Comparison of ENCODE assay signal across 1 cellular context in genomic region chr2:171893824-171894611, GRCh38.
TF ChIP-seq lines count a peak whose summit lies in the region.

SLC25A12 (minus strand) TSS chr2:171894244; CDS start chr2:171894214, 30 bp downstream.

TF ChIP-seq in K562, 482 proteins besides CTCF, POLR2A, EP300 and RAD21 (continued from another document and continues in another):
- TF ChIP-seq, protein P1, sequence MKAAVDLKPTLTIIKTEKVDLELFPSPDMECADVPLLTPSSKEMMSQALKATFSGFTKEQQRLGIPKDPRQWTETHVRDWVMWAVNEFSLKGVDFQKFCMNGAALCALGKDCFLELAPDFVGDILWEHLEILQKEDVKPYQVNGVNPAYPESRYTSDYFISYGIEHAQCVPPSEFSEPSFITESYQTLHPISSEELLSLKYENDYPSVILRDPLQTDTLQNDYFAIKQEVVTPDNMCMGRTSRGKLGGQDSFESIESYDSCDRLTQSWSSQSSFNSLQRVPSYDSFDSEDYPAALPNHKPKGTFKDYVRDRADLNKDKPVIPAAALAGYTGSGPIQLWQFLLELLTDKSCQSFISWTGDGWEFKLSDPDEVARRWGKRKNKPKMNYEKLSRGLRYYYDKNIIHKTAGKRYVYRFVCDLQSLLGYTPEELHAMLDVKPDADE (conservative IDR thresholded peaks at IDR 0.05; ENCODE audit: control insufficient read depth, low read depth, low read length), result no peak; the same call in none of the 2 replicates
- TF ChIP-seq MAFG (tag; conservative IDR thresholded peaks at IDR 0.05) (no peak), SFPQ (IDR thresholded peaks at IDR 0.05; ENCODE audit: low read depth, low read length) (no peak), SRSF9 (IDR thresholded peaks at IDR 0.05; ENCODE audit: borderline replicate concordance, low read depth, low read length) (no peak), ZFP36 (IDR thresholded peaks at IDR 0.05; ENCODE audit: low read depth, low read length, partially characterized antibody) (peak; percentile 28), RUNX1 (IDR thresholded peaks at IDR 0.05; ENCODE audit: low read depth) (no peak), TGIF2 (CRISPR knock-in tag; IDR thresholded peaks at IDR 0.05) (peak; percentile 54; the same call in 1 of the 2 replicates), MEIS2 (IDR thresholded peaks at IDR 0.05; ENCODE audit: partially characterized antibody) (peak; percentile 73), NFIX (CRISPR knock-in tag; IDR thresholded peaks at IDR 0.05; ENCODE audit: low read depth) (no peak), ZNF408 (CRISPR knock-in tag; IDR thresholded peaks at IDR 0.05; ENCODE audit: low read depth) (no peak), NR4A1 (CRISPR knock-in tag; IDR thresholded peaks at IDR 0.05) (peak; percentile 79; the same call in 1 of the 2 replicates), NR4A1 (tag; IDR thresholded peaks at IDR 0.05) (no peak), E2F3 (CRISPR knock-in tag; IDR thresholded peaks at IDR 0.05) (0 out of 2 replicates have a peak, but pooled peaks have one; percentile 16), U2AF1 (optimal IDR thresholded peaks at IDR 0.05; ENCODE audit: low read depth, low read length) (no peak), NFRKB (IDR thresholded peaks at IDR 0.05; ENCODE audit: low read depth) (peak; percentile 75), ETV1 (tag; conservative IDR thresholded peaks at IDR 0.05; ENCODE audit: low read depth) (no peak), ZNF282 (CRISPR knock-in tag; IDR thresholded peaks at IDR 0.05) (no peak), CBX2 (IDR thresholded peaks at IDR 0.05; ENCODE audit: insufficient read depth, low read length, poor library complexity, severe bottlenecking) (no peak), KDM2B (CRISPR knock-in tag; IDR thresholded peaks at IDR 0.05) (no peak), PRMT5 (CRISPR knock-in tag; IDR thresholded peaks at IDR 0.05) (no peak), ZNF146 (CRISPR knock-in tag; IDR thresholded peaks at IDR 0.05; ENCODE audit: unreplicated experiment) (no peak), ZC3H11A (IDR thresholded peaks at IDR 0.05; ENCODE audit: low read depth, low read length) (no peak), GATA2 (CRISPR knock-in tag; IDR thresholded peaks at IDR 0.05) (no peak; the same call in 1 of the 2 replicates), ZZZ3 (IDR thresholded peaks at IDR 0.05) (no peak), TRIM24 (IDR thresholded peaks at IDR 0.05) (peak; percentile 47 to 56; a peak in 2 of 4 replicates), VEZF1 (CRISPR knock-in tag; IDR thresholded peaks at IDR 0.05) (peak; percentile 89), TCF7 (IDR thresholded peaks at IDR 0.05; ENCODE audit: borderline replicate concordance) (0 out of 2 replicates have a peak, but pooled peaks have one; percentile 20), SMC3 (conservative IDR thresholded peaks at IDR 0.05; ENCODE audit: insufficient read depth, low read depth, low read length) (no peak), ZNF699 (CRISPR knock-in tag; IDR thresholded peaks at IDR 0.05; ENCODE audit: insufficient replicate concordance) (no peak), XRCC4 (IDR thresholded peaks at IDR 0.05; ENCODE audit: extremely low read depth, insufficient read depth, insufficient read length) (no peak), ZNF12 (CRISPR knock-in tag; IDR thresholded peaks at IDR 0.05) (peak; percentile 76), ZNF79 (CRISPR knock-in tag; IDR thresholded peaks at IDR 0.05; ENCODE audit: low read depth) (no peak), GABPA (tag; conservative IDR thresholded peaks at IDR 0.05; ENCODE audit: low read depth) (no peak), HMG20B (CRISPR knock-in tag; IDR thresholded peaks at IDR 0.05) (no peak), NUFIP1 (IDR thresholded peaks at IDR 0.05; ENCODE audit: partially characterized antibody) (no peak), RBM22 (IDR thresholded peaks at IDR 0.05; ENCODE audit: low read depth, low read length, poor library complexity, severe bottlenecking) (no peak), ELF2 (CRISPR knock-in tag; IDR thresholded peaks at IDR 0.05) (no peak), NCOA4 (IDR thresholded peaks at IDR 0.05; ENCODE audit: partially characterized antibody) (no peak), ZNF444 (CRISPR knock-in tag; IDR thresholded peaks at IDR 0.05) (no peak), MTA2 (IDR thresholded peaks at IDR 0.05; ENCODE audit: low read depth) (no peak), PCBP2 (IDR thresholded peaks at IDR 0.05; ENCODE audit: low read depth, low read length, poor library complexity, severe bottlenecking) (no peak), GTF2E2 (tag; IDR thresholded peaks at IDR 0.05) (peak; percentile 69; the same call in 1 of the 2 replicates), EGR1 (conservative IDR thresholded peaks at IDR 0.05) (peak; percentile 52), E2F1 (CRISPR knock-in tag; IDR thresholded peaks at IDR 0.05) (peak; percentile 86; the same call in 1 of the 2 replicates), ZNF253 (CRISPR knock-in tag; conservative IDR thresholded peaks at IDR 0.05) (no peak), SMARCA4 (IDR thresholded peaks at IDR 0.05) (peak; percentile 39; the same call in 1 of the 2 replicates), RFX5 (IDR thresholded peaks at IDR 0.05; ENCODE audit: low read depth, low read length) (no peak), STAT5B (CRISPR knock-in tag; IDR thresholded peaks at IDR 0.05) (no peak), SRSF1 (IDR thresholded peaks at IDR 0.05; ENCODE audit: low read depth, low read length) (no peak)
- TF ChIP-seq, protein P2, sequence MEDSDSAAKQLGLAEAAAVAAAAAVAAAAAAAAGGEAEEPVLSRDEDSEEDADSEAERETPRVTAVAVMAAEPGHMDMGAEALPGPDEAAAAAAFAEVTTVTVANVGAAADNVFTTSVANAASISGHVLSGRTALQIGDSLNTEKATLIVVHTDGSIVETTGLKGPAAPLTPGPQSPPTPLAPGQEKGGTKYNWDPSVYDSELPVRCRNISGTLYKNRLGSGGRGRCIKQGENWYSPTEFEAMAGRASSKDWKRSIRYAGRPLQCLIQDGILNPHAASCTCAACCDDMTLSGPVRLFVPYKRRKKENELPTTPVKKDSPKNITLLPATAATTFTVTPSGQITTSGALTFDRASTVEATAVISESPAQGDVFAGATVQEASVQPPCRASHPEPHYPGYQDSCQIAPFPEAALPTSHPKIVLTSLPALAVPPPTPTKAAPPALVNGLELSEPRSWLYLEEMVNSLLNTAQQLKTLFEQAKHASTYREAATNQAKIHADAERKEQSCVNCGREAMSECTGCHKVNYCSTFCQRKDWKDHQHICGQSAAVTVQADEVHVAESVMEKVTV (CRISPR knock-in tag; IDR thresholded peaks at IDR 0.05), result 0 out of 2 replicates have a peak, but pooled peaks have one; percentile 13
- TF ChIP-seq, protein P3, sequence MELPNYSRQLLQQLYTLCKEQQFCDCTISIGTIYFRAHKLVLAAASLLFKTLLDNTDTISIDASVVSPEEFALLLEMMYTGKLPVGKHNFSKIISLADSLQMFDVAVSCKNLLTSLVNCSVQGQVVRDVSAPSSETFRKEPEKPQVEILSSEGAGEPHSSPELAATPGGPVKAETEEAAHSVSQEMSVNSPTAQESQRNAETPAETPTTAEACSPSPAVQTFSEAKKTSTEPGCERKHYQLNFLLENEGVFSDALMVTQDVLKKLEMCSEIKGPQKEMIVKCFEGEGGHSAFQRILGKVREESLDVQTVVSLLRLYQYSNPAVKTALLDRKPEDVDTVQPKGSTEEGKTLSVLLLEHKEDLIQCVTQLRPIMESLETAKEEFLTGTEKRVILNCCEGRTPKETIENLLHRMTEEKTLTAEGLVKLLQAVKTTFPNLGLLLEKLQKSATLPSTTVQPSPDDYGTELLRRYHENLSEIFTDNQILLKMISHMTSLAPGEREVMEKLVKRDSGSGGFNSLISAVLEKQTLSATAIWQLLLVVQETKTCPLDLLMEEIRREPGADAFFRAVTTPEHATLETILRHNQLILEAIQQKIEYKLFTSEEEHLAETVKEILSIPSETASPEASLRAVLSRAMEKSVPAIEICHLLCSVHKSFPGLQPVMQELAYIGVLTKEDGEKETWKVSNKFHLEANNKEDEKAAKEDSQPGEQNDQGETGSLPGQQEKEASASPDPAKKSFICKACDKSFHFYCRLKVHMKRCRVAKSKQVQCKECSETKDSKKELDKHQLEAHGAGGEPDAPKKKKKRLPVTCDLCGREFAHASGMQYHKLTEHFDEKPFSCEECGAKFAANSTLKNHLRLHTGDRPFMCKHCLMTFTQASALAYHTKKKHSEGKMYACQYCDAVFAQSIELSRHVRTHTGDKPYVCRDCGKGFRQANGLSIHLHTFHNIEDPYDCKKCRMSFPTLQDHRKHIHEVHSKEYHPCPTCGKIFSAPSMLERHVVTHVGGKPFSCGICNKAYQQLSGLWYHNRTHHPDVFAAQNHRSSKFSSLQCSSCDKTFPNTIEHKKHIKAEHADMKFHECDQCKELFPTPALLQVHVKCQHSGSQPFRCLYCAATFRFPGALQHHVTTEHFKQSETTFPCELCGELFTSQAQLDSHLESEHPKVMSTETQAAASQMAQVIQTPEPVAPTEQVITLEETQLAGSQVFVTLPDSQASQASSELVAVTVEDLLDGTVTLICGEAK (IDR thresholded peaks at IDR 0.05), result peak; percentile 47; the same call in 1 of the 2 replicates
- TF ChIP-seq, protein P3 (CRISPR knock-in tag; IDR thresholded peaks at IDR 0.05), result no peak
- TF ChIP-seq, protein P4, sequence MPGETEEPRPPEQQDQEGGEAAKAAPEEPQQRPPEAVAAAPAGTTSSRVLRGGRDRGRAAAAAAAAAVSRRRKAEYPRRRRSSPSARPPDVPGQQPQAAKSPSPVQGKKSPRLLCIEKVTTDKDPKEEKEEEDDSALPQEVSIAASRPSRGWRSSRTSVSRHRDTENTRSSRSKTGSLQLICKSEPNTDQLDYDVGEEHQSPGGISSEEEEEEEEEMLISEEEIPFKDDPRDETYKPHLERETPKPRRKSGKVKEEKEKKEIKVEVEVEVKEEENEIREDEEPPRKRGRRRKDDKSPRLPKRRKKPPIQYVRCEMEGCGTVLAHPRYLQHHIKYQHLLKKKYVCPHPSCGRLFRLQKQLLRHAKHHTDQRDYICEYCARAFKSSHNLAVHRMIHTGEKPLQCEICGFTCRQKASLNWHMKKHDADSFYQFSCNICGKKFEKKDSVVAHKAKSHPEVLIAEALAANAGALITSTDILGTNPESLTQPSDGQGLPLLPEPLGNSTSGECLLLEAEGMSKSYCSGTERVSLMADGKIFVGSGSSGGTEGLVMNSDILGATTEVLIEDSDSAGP (CRISPR knock-in tag; IDR thresholded peaks at IDR 0.05), result no peak; the same call in 1 of the 2 replicates
